In the genomic region with DNA sequence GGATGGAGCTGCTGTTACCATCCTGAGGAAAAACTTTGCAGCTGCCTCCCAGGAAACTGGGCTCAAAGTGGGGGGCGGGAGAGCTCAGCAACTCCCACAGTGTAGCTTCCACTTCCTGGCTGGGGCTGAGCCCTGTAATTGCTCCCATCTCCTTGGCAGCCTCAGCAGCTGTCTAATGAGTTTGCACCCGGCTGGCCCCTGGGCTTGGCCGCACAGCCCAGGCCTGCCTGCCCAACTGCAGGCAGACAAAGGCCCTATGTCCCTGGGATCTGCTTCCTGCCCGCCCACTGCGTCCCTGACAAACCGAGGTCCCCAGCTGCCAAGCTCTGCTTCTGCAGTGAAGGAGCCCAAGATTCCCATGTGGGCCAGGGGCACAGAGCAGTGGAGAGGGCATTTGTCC, we compare ENCODE assay signal across 13 cellular contexts. TPM values are rescaled to one million over a fixed set of nuclear protein-coding genes. Genes with fewer than 3 reads are reported as not detected.
DNase-seq lines count a peak whose midpoint lies in the region; ATAC-seq and TF ChIP-seq lines count a peak whose summit lies in the region.
"Had no signal": no experiment of that assay in that cellular context is flagged by ENCODE, and none has a peak within 500 bp of the region (broad histone marks: within the 10 kb centered on the region; RNA-seq: fewer than 3 reads in every experiment).

No MANE protein-coding gene starts in this region.

- no peak overlapping the region for H3K4me3 ChIP-seq in left ventricle myocardium inferior
- no peak overlapping the region for H3K4me3 ChIP-seq in gastrocnemius medialis
- H3K4me3 ChIP-seq: lung, SJSA1 had no signal

- peak; percentile 24 for DNase-seq in G401 (ENCODE audit: low spot score)
- peak; percentile 48 for DNase-seq in SK-MEL-5 (ENCODE audit: low read depth, low spot score)
- DNase-seq in left ventricle myocardium inferior = peak; percentile 29
- peak; percentile 72 to 97 (median 80) for DNase-seq in posterior cingulate gyrus
- no peak for DNase-seq in RPMI8226
- no peak for DNase-seq in AG08396 (ENCODE audit: low spot score)
- DNase-seq in gastrocnemius medialis = no peak
- DNase-seq: CD4-positive, CD25-positive, alpha-beta regulatory T cell; NCI-H2171 had no signal

- no peak for ATAC-seq in HG02571 (IDR thresholded peaks at IDR 0.05; ENCODE audit: unreplicated experiment)
- ATAC-seq in gastrocnemius medialis = no peak

- H3K9me3 ChIP-seq in left ventricle myocardium inferior (replicated peaks) = no peaks in the 10 kb centered on the region
- H3K9me3 ChIP-seq in gastrocnemius medialis = no peaks in the 10 kb centered on the region
- H3K9me3 ChIP-seq: SJSA1 had no signal

- intact Hi-C loops in left ventricle myocardium inferior (cut with micrococcal nuclease) (no loop called here), posterior cingulate gyrus (cut with DNase I) (loop anchor here (5.0 kb wide), 1 partner anchor 63 kb away; no protein-coding TSS in a partner anchor), gastrocnemius medialis (cut with DNase I; ENCODE audit: low total_unique reads) (no loop called here)

- in situ Hi-C loops in G401 (cut with HindIII; ENCODE audit: low sequenced_read_pairs) = no loop called here
- in situ Hi-C loops in SK-MEL-5 (cut with HindIII; ENCODE audit: low pct_unique_long_range_greater_than_20kb, low sequenced_read_pairs) = no loop called here
- in situ Hi-C loops in gastrocnemius medialis (cut with MboI; ENCODE audit: low sequenced_read_pairs in 4 of 4) = no loop called here

- TF ChIP-seq POLR2A in gastrocnemius medialis (IDR thresholded peaks at IDR 0.05) = no peak

- H3K27ac ChIP-seq in left ventricle myocardium inferior (replicated peaks) (peak overlapping the region; percentile 67), gastrocnemius medialis (no peak overlapping the region)
- H3K27ac ChIP-seq: SJSA1 had no signal

- H3K4me1 ChIP-seq in left ventricle myocardium inferior (peaks cover 46% of the 10 kb centered on the region), gastrocnemius medialis (peaks cover 7 to 12% of the 10 kb centered on the region in 2 donors)

- no peaks in the 10 kb centered on the region for H3K36me3 ChIP-seq in left ventricle myocardium inferior
- H3K36me3 ChIP-seq in gastrocnemius medialis = no peaks in the 10 kb centered on the region
- H3K36me3 ChIP-seq: SJSA1 had no signal

- TF ChIP-seq CTCF in left ventricle myocardium inferior (IDR thresholded peaks at IDR 0.05; ENCODE audit: borderline replicate concordance) = no peak
- TF ChIP-seq CTCF in gastrocnemius medialis (IDR thresholded peaks at IDR 0.05 in 4 of 5, conservative IDR thresholded peaks at IDR 0.05 in 1 of 5) = no peak

- H3K27me3 ChIP-seq in left ventricle myocardium inferior (ENCODE audit: low read depth) (no peaks in the 10 kb centered on the region), gastrocnemius medialis (no peaks in the 10 kb centered on the region)
- H3K27me3 ChIP-seq: SJSA1 had no signal

RNA-seq across cellular contexts. Expression of gene EDN2, which starts 30.1 kb away (rescaled TPM):
- total RNA-seq in G401 (2014; rRNA removed; shearing (Covaris generic)) = 1.8 and 2.2 TPM in 2 replicates
- not detected in 2 replicates for total RNA-seq in SK-MEL-5 (2014; rRNA removed; shearing (Covaris generic))
- polyA plus RNA-seq in SK-MEL-5 (2015; cell fraction: cytosol; rRNA removed) = not detected in 2 replicates
- polyA plus RNA-seq in SK-MEL-5 (2015; cell fraction: nucleus; rRNA removed) = not detected in 2 replicates
- total RNA-seq in left ventricle myocardium inferior = 0.47 TPM
- not detected for total RNA-seq in gastrocnemius medialis
- total RNA-seq: fibroblast of villous mesenchyme had no signal
- polyA plus RNA-seq: CD4-positive, CD25-positive, alpha-beta regulatory T cell had no signal

Comparison
In these comparisons a context has a peak if more than half of its experiments do, and no peak if none do; other contexts are left out.
1. DNase-seq: peak in G401 (single experiment), SK-MEL-5 (single experiment), left ventricle myocardium inferior (single experiment) and posterior cingulate gyrus (10 of 10); none in RPMI8226 (single experiment), AG08396 (single experiment) and gastrocnemius medialis (0 of 2).